In genomic region chr19:4060621-4061177, GRCh38 we compare ENCODE assay signal across 1 cellular context.
TF ChIP-seq lines count a peak whose summit lies in the region.

No MANE protein-coding gene starts in this region.

TF ChIP-seq in HepG2, 621 proteins besides CTCF, POLR2A, EP300 and RAD21 (continued from another document and continues in another):
- TF ChIP-seq, protein P1, sequence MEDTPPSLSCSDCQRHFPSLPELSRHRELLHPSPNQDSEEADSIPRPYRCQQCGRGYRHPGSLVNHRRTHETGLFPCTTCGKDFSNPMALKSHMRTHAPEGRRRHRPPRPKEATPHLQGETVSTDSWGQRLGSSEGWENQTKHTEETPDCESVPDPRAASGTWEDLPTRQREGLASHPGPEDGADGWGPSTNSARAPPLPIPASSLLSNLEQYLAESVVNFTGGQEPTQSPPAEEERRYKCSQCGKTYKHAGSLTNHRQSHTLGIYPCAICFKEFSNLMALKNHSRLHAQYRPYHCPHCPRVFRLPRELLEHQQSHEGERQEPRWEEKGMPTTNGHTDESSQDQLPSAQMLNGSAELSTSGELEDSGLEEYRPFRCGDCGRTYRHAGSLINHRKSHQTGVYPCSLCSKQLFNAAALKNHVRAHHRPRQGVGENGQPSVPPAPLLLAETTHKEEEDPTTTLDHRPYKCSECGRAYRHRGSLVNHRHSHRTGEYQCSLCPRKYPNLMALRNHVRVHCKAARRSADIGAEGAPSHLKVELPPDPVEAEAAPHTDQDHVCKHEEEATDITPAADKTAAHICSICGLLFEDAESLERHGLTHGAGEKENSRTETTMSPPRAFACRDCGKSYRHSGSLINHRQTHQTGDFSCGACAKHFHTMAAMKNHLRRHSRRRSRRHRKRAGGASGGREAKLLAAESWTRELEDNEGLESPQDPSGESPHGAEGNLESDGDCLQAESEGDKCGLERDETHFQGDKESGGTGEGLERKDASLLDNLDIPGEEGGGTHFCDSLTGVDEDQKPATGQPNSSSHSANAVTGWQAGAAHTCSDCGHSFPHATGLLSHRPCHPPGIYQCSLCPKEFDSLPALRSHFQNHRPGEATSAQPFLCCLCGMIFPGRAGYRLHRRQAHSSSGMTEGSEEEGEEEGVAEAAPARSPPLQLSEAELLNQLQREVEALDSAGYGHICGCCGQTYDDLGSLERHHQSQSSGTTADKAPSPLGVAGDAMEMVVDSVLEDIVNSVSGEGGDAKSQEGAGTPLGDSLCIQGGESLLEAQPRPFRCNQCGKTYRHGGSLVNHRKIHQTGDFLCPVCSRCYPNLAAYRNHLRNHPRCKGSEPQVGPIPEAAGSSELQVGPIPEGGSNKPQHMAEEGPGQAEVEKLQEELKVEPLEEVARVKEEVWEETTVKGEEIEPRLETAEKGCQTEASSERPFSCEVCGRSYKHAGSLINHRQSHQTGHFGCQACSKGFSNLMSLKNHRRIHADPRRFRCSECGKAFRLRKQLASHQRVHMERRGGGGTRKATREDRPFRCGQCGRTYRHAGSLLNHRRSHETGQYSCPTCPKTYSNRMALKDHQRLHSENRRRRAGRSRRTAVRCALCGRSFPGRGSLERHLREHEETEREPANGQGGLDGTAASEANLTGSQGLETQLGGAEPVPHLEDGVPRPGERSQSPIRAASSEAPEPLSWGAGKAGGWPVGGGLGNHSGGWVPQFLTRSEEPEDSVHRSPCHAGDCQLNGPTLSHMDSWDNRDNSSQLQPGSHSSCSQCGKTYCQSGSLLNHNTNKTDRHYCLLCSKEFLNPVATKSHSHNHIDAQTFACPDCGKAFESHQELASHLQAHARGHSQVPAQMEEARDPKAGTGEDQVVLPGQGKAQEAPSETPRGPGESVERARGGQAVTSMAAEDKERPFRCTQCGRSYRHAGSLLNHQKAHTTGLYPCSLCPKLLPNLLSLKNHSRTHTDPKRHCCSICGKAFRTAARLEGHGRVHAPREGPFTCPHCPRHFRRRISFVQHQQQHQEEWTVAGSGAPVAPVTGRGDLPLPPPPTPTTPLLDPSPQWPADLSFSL (CRISPR knock-in tag; IDR thresholded peaks at IDR 0.05), result no peak
- TF ChIP-seq ZFP36 (IDR thresholded peaks at IDR 0.05; ENCODE audit: borderline replicate concordance, low read depth, low read length, partially characterized antibody), result no peak
- TF ChIP-seq TIGD3 (CRISPR knock-in tag; IDR thresholded peaks at IDR 0.05; ENCODE audit: borderline replicate concordance), result no peak
- TF ChIP-seq ZFY (CRISPR knock-in tag; IDR thresholded peaks at IDR 0.05), result peak; percentile 35; the same call in 1 of the 2 replicates
- no peak for TF ChIP-seq JARID2 (CRISPR knock-in tag; IDR thresholded peaks at IDR 0.05; ENCODE audit: insufficient replicate concordance)
- TF ChIP-seq ZNF619 (CRISPR knock-in tag; IDR thresholded peaks at IDR 0.05), result no peak
- TF ChIP-seq ARID5B (CRISPR knock-in tag; IDR thresholded peaks at IDR 0.05), result no peak
- no peak for TF ChIP-seq ZNF10 (CRISPR knock-in tag; IDR thresholded peaks at IDR 0.05; ENCODE audit: borderline replicate concordance, low read depth)
- TF ChIP-seq MXD3 (CRISPR knock-in tag; IDR thresholded peaks at IDR 0.05), result 0 out of 2 replicates have a peak, but pooled peaks have one; percentile 5
- TF ChIP-seq ZNF280B (CRISPR knock-in tag; IDR thresholded peaks at IDR 0.05; ENCODE audit: borderline replicate concordance), result no peak
- TF ChIP-seq NCOR1 (IDR thresholded peaks at IDR 0.05; ENCODE audit: borderline replicate concordance, low read length), result no peak
- TF ChIP-seq, protein P2, sequence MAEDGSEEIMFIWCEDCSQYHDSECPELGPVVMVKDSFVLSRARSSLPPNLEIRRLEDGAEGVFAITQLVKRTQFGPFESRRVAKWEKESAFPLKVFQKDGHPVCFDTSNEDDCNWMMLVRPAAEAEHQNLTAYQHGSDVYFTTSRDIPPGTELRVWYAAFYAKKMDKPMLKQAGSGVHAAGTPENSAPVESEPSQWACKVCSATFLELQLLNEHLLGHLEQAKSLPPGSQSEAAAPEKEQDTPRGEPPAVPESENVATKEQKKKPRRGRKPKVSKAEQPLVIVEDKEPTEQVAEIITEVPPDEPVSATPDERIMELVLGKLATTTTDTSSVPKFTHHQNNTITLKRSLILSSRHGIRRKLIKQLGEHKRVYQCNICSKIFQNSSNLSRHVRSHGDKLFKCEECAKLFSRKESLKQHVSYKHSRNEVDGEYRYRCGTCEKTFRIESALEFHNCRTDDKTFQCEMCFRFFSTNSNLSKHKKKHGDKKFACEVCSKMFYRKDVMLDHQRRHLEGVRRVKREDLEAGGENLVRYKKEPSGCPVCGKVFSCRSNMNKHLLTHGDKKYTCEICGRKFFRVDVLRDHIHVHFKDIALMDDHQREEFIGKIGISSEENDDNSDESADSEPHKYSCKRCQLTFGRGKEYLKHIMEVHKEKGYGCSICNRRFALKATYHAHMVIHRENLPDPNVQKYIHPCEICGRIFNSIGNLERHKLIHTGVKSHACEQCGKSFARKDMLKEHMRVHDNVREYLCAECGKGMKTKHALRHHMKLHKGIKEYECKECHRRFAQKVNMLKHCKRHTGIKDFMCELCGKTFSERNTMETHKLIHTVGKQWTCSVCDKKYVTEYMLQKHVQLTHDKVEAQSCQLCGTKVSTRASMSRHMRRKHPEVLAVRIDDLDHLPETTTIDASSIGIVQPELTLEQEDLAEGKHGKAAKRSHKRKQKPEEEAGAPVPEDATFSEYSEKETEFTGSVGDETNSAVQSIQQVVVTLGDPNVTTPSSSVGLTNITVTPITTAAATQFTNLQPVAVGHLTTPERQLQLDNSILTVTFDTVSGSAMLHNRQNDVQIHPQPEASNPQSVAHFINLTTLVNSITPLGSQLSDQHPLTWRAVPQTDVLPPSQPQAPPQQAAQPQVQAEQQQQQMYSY (CRISPR knock-in tag; IDR thresholded peaks at IDR 0.05), result no peak
- TF ChIP-seq ZNF772 (CRISPR knock-in tag; IDR thresholded peaks at IDR 0.05), result 0 out of 2 replicates have a peak, but pooled peaks have one; percentile 52
- TF ChIP-seq RCOR2 (CRISPR knock-in tag; IDR thresholded peaks at IDR 0.05), result peak; percentile 37; the same call in 1 of the 2 replicates
- TF ChIP-seq ZFP1 (CRISPR knock-in tag; IDR thresholded peaks at IDR 0.05), result no peak
- TF ChIP-seq, protein P3, sequence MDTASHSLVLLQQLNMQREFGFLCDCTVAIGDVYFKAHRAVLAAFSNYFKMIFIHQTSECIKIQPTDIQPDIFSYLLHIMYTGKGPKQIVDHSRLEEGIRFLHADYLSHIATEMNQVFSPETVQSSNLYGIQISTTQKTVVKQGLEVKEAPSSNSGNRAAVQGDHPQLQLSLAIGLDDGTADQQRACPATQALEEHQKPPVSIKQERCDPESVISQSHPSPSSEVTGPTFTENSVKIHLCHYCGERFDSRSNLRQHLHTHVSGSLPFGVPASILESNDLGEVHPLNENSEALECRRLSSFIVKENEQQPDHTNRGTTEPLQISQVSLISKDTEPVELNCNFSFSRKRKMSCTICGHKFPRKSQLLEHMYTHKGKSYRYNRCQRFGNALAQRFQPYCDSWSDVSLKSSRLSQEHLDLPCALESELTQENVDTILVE (CRISPR knock-in tag; IDR thresholded peaks at IDR 0.05), result no peak
- TF ChIP-seq ZBTB38 (CRISPR knock-in tag; IDR thresholded peaks at IDR 0.05), result 0 out of 2 replicates have a peak, but pooled peaks have one; percentile 9
- TF ChIP-seq MED8 (CRISPR knock-in tag; IDR thresholded peaks at IDR 0.05; ENCODE audit: insufficient replicate concordance), result no peak
- peak; percentile 79; the same call in 1 of the 2 replicates for TF ChIP-seq KDM1A (CRISPR knock-in tag; IDR thresholded peaks at IDR 0.05)
- TF ChIP-seq WIZ (CRISPR knock-in tag; IDR thresholded peaks at IDR 0.05), result no peak; the same call in 1 of the 2 replicates
- TF ChIP-seq DMTF1 (CRISPR knock-in tag; IDR thresholded peaks at IDR 0.05), result no peak
- no peak for TF ChIP-seq FOSL2 (CRISPR knock-in tag; IDR thresholded peaks at IDR 0.05)
- no peak for TF ChIP-seq KAT7 (CRISPR knock-in tag; IDR thresholded peaks at IDR 0.05; ENCODE audit: borderline replicate concordance)
- TF ChIP-seq RXRA (CRISPR knock-in tag; IDR thresholded peaks at IDR 0.05), result no peak
- TF ChIP-seq CBX5 (CRISPR knock-in tag; IDR thresholded peaks at IDR 0.05; ENCODE audit: borderline replicate concordance), result no peak
- no peak for TF ChIP-seq PAWR (CRISPR knock-in tag; IDR thresholded peaks at IDR 0.05; ENCODE audit: borderline replicate concordance)
- no peak for TF ChIP-seq ZSCAN9 (CRISPR knock-in tag; IDR thresholded peaks at IDR 0.05; ENCODE audit: borderline replicate concordance)
- no peak for TF ChIP-seq SP5 (CRISPR knock-in tag; IDR thresholded peaks at IDR 0.05; ENCODE audit: borderline replicate concordance, low read depth)
- TF ChIP-seq BRCA1 (CRISPR knock-in tag; IDR thresholded peaks at IDR 0.05), result no peak
- TF ChIP-seq SIX1 (CRISPR knock-in tag; IDR thresholded peaks at IDR 0.05; ENCODE audit: borderline replicate concordance), result no peak
- no peak for TF ChIP-seq RNF2 (conservative IDR thresholded peaks at IDR 0.05; ENCODE audit: low read depth)
- no peak for TF ChIP-seq CEBPG (CRISPR knock-in tag; IDR thresholded peaks at IDR 0.05)
